ENCODE assay signal across 16 cellular contexts in genomic region chr6:127784468-127784867, GRCh38.
DNase-seq lines count a peak whose midpoint lies in the region; ATAC-seq and TF ChIP-seq lines count a peak whose summit lies in the region.
"Had no signal": no experiment of that assay in that cellular context is flagged by ENCODE, and none has a peak within 500 bp of the region (broad histone marks: within the 10 kb centered on the region; RNA-seq: fewer than 3 reads in every experiment).

No MANE protein-coding gene starts in this region.

- H3K27ac Mint-ChIP-seq in activated CD8-positive, alpha-beta T cell treated with anti-CD3 and anti-CD28 coated beads for 36 hours, result peak overlapping the region; percentile 70
- no peak overlapping the region for H3K27ac Mint-ChIP-seq in activated CD8-positive, alpha-beta T cell treated with anti-CD3 and anti-CD28 coated beads, Interleukin-2, amount 10 ng/mL, durations not matched to agents 7 days and 5 days
- H3K27ac Mint-ChIP-seq in central memory CD8-positive, alpha-beta T cell (ENCODE audit: low read depth), result peak overlapping the region; percentile 76

- H3K9me3 Mint-ChIP-seq in activated CD8-positive, alpha-beta T cell treated with anti-CD3 and anti-CD28 coated beads for 36 hours, result peaks cover 10% of the 10 kb centered on the region
- H3K9me3 Mint-ChIP-seq in activated CD8-positive, alpha-beta T cell treated with anti-CD3 and anti-CD28 coated beads, Interleukin-2, amount 10 ng/mL, durations not matched to agents 7 days and 5 days (ENCODE audit: insufficient read depth), result peaks cover 5% of the 10 kb centered on the region
- H3K9me3 Mint-ChIP-seq in central memory CD8-positive, alpha-beta T cell, result no peaks in the 10 kb centered on the region

- H3K36me3 Mint-ChIP-seq in activated CD8-positive, alpha-beta T cell treated with anti-CD3 and anti-CD28 coated beads for 36 hours (ENCODE audit: low read depth), result peaks cover 56% of the 10 kb centered on the region
- H3K36me3 Mint-ChIP-seq in activated CD8-positive, alpha-beta T cell treated with anti-CD3 and anti-CD28 coated beads, Interleukin-2, amount 10 ng/mL, durations not matched to agents 7 days and 5 days (ENCODE audit: low read depth), result peaks cover 74% of the 10 kb centered on the region
- H3K36me3 Mint-ChIP-seq in central memory CD8-positive, alpha-beta T cell (ENCODE audit: insufficient read depth), result peaks cover 8% of the 10 kb centered on the region

- peaks cover 87% of the 10 kb centered on the region for H3K4me1 Mint-ChIP-seq in activated CD8-positive, alpha-beta T cell treated with anti-CD3 and anti-CD28 coated beads for 36 hours (ENCODE audit: low read depth)
- peaks cover 29% of the 10 kb centered on the region for H3K4me1 Mint-ChIP-seq in activated CD8-positive, alpha-beta T cell treated with anti-CD3 and anti-CD28 coated beads, Interleukin-2, amount 10 ng/mL, durations not matched to agents 7 days and 5 days (ENCODE audit: low read depth)
- peaks cover 74% of the 10 kb centered on the region for H3K4me1 Mint-ChIP-seq in central memory CD8-positive, alpha-beta T cell

- DNase-seq in activated CD8-positive, alpha-beta T cell treated with anti-CD3 and anti-CD28 coated beads for 36 hours, result peak; percentile 36
- DNase-seq in activated CD8-positive, alpha-beta T cell treated with anti-CD3 and anti-CD28 coated beads, Interleukin-2, amount 10 ng/mL, durations not matched to agents 7 days and 5 days, result no peak
- peak; percentile 16 for DNase-seq in stimulated activated CD4-positive, alpha-beta T cell treated with anti-CD3 and anti-CD28 coated beads, Interleukin-1b, Interleukin-23, amount 100 ng/mL, for 48 hours
- DNase-seq in stimulated activated CD4-positive, alpha-beta T cell treated with anti-CD3 and anti-CD28 coated beads, Interleukin-12 subunit alpha, Interleukin-12 subunit beta, amount 100 ng/mL, for 4 hours, result no peak
- DNase-seq in central memory CD8-positive, alpha-beta T cell (ENCODE audit: low spot score in 2 of 2), result no peak
- no peak for DNase-seq in activated effector memory CD4-positive, alpha-beta T cell treated with Interleukin-2 at 50 U/mL for 16 hours
- DNase-seq: DMS 273 treated with DMSO at 0.1 percent for 48 hours, GDM1, NCI-H1417, NCI-H187 treated with DMSO at 0.1 percent for 48 hours, NCI-H446, NCI-H69 had no signal

- H3K27me3 Mint-ChIP-seq in activated CD8-positive, alpha-beta T cell treated with anti-CD3 and anti-CD28 coated beads for 36 hours, result no peaks in the 10 kb centered on the region
- H3K27me3 Mint-ChIP-seq in activated CD8-positive, alpha-beta T cell treated with anti-CD3 and anti-CD28 coated beads, Interleukin-2, amount 10 ng/mL, durations not matched to agents 7 days and 5 days (ENCODE audit: low read depth), result no peaks in the 10 kb centered on the region
- H3K27me3 Mint-ChIP-seq in central memory CD8-positive, alpha-beta T cell, result no peaks in the 10 kb centered on the region

- TF ChIP-seq CTCF in activated CD8-positive, alpha-beta T cell treated with anti-CD3 and anti-CD28 coated beads for 36 hours (IDR thresholded peaks at IDR 0.05), result no peak

- no peak overlapping the region for H3K4me3 Mint-ChIP-seq in activated CD8-positive, alpha-beta T cell treated with anti-CD3 and anti-CD28 coated beads for 36 hours
- no peak overlapping the region for H3K4me3 Mint-ChIP-seq in activated CD8-positive, alpha-beta T cell treated with anti-CD3 and anti-CD28 coated beads, Interleukin-2, amount 10 ng/mL, durations not matched to agents 7 days and 5 days
- no peak overlapping the region for H3K4me3 Mint-ChIP-seq in central memory CD8-positive, alpha-beta T cell

- peak; percentile 98 for ATAC-seq in activated CD8-positive, alpha-beta T cell treated with anti-CD3 and anti-CD28 coated beads for 36 hours
- ATAC-seq in activated CD8-positive, alpha-beta T cell treated with anti-CD3 and anti-CD28 coated beads, Interleukin-2, amount 10 ng/mL, durations not matched to agents 7 days and 5 days, result no peak
- no peak for ATAC-seq in central memory CD8-positive, alpha-beta T cell (replicated peaks; ENCODE audit: extremely low read depth, poor library complexity, severe bottlenecking)
- ATAC-seq in HG03095 (IDR thresholded peaks at IDR 0.05; ENCODE audit: unreplicated experiment) (no peak), HG02973 (IDR thresholded peaks at IDR 0.05; ENCODE audit: unreplicated experiment) (no peak)
- ATAC-seq: A549, GM12878 had no signal

- CTCF ChIA-PET in activated CD8-positive, alpha-beta T cell treated with anti-CD3 and anti-CD28 coated beads for 36 hours (lab: Charles Lee), result no interaction called here
- CTCF ChIA-PET in activated CD8-positive, alpha-beta T cell treated with anti-CD3 and anti-CD28 coated beads, Interleukin-2, amount 10 ng/mL, durations not matched to agents 7 days and 5 days (lab: Charles Lee), result no interaction called here

- intact Hi-C loops in activated CD8-positive, alpha-beta T cell treated with anti-CD3 and anti-CD28 coated beads for 36 hours (cut with micrococcal nuclease), result loop anchor here (5.0 kb wide), 1 partner anchor 33 kb away; no protein-coding TSS in a partner anchor

- POLR2A ChIA-PET in activated CD8-positive, alpha-beta T cell treated with anti-CD3 and anti-CD28 coated beads for 36 hours (lab: Charles Lee), result no interaction called here
- POLR2A ChIA-PET in activated CD8-positive, alpha-beta T cell treated with anti-CD3 and anti-CD28 coated beads, Interleukin-2, amount 10 ng/mL, durations not matched to agents 7 days and 5 days (lab: Charles Lee), result no interaction called here

Comparison
In these comparisons a context has a peak if more than half of its experiments do, and no peak if none do; other contexts are left out.
1. DNase-seq: peak in activated CD8-positive, alpha-beta T cell treated with anti-CD3 and anti-CD28 coated beads for 36 hours (single experiment) and stimulated activated CD4-positive, alpha-beta T cell treated with anti-CD3 and anti-CD28 coated beads, Interleukin-1b, Interleukin-23, amount 100 ng/mL, for 48 hours (single experiment); none in activated CD8-positive, alpha-beta T cell treated with anti-CD3 and anti-CD28 coated beads, Interleukin-2, amount 10 ng/mL, durations not matched to agents 7 days and 5 days (single experiment), stimulated activated CD4-positive, alpha-beta T cell treated with anti-CD3 and anti-CD28 coated beads, Interleukin-12 subunit alpha, Interleukin-12 subunit beta, amount 100 ng/mL, for 4 hours (single experiment), central memory CD8-positive, alpha-beta T cell (0 of 2) and activated effector memory CD4-positive, alpha-beta T cell treated with Interleukin-2 at 50 U/mL for 16 hours (single experiment).